ENCODE assay signal across 9 cellular contexts in the genomic region with DNA sequence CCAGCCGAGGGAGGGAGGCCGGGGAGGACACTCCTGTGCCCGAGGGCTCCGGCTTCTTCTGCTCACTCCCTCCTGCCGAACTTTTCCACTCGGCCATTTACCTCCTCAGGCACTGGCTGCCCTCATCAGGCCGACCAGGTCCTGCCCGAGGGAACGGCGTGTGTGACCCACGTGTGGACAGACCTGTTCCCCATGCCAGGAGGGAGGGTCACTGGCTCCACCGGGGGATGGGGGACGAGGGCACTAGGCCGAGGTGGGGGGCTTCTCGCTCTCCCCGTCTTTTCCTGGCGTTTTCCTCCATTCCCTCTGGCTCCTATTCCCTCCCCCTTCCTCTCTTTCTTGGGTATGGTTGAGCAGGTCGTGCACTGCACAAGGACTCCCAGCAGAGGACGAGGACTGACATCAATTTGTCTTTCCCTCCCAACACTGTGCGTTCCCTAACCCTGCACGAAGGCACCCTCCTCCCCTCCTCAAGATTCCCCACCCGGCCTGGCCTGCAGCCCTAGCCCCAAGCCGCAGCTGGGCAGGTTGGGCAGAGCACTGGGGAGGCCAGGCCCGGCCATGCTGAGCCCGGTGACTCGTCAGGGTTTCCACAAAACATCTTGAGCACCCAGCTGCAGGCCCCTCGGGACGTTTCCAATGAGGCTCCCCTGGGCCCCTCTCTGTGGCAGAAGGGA. TPM values are rescaled to one million over a fixed set of nuclear protein-coding genes. Genes with fewer than 3 reads are reported as not detected.
DNase-seq lines count a peak whose midpoint lies in the region; ATAC-seq, FAIRE-seq and TF ChIP-seq lines count a peak whose summit lies in the region.
"Had no signal": no experiment of that assay in that cellular context is flagged by ENCODE, and none has a peak within 500 bp of the region (broad histone marks: within the 10 kb centered on the region; RNA-seq: fewer than 3 reads in every experiment).

No MANE protein-coding gene starts in this region.

- peak overlapping the region; percentile 63 for H3K27ac Mint-ChIP-seq in activated naive CD8-positive, alpha-beta T cell treated with anti-CD3 and anti-CD28 coated beads, Interleukin-2, amount 10 ng/mL, durations not matched to agents 7 days and 5 days

- H3K4me3 Mint-ChIP-seq in activated naive CD8-positive, alpha-beta T cell treated with anti-CD3 and anti-CD28 coated beads, Interleukin-2, amount 10 ng/mL, durations not matched to agents 7 days and 5 days = peak overlapping the region; percentile 80

- CTCF ChIA-PET in AG04449 (lab: Yijun Ruan, JAX) = no interaction called here

- H3K27me3 Mint-ChIP-seq in activated naive CD8-positive, alpha-beta T cell treated with anti-CD3 and anti-CD28 coated beads, Interleukin-2, amount 10 ng/mL, durations not matched to agents 7 days and 5 days = peaks cover 24% of the 10 kb centered on the region

- H3K36me3 Mint-ChIP-seq in activated naive CD8-positive, alpha-beta T cell treated with anti-CD3 and anti-CD28 coated beads, Interleukin-2, amount 10 ng/mL, durations not matched to agents 7 days and 5 days = peaks cover 2% of the 10 kb centered on the region

- no peaks in the 10 kb centered on the region for H3K9me3 ChIP-seq in MG63

- H3K4me1 Mint-ChIP-seq in activated naive CD8-positive, alpha-beta T cell treated with anti-CD3 and anti-CD28 coated beads, Interleukin-2, amount 10 ng/mL, durations not matched to agents 7 days and 5 days = peaks cover 25% of the 10 kb centered on the region

- TF ChIP-seq POLR2A in lower leg skin (IDR thresholded peaks at IDR 0.05) = no peak

- ATAC-seq in activated naive CD8-positive, alpha-beta T cell treated with anti-CD3 and anti-CD28 coated beads, Interleukin-2, amount 10 ng/mL, durations not matched to agents 7 days and 5 days (ENCODE audit: low read depth) = no peak

- H3K27me3 ChIP-seq in MG63 = no peaks in the 10 kb centered on the region

- DNase-seq in AG04449 (ENCODE audit: low read depth, low spot score) (no peak), GM19239 (ENCODE audit: insufficient read length, low spot score) (no peak), lower leg skin (ENCODE audit: low spot score in 2 of 2) (peak in 1 of 2 donors; percentile 88), NCI-H1048 (lab: John Stamatoyannopoulos, UW) (no peak), KBM-7 (no peak), MG63 (no peak), NCI-H2081 treated with DMSO at 0.1 percent for 48 hours (lab: John Stamatoyannopoulos, UW) (no peak)
- no peak for DNase-seq in activated naive CD8-positive, alpha-beta T cell treated with anti-CD3 and anti-CD28 coated beads, Interleukin-2, amount 10 ng/mL, durations not matched to agents 7 days and 5 days
- DNase-seq: NCI-H1092 treated with DMSO at 0.1 percent for 48 hours had no signal

- peak; percentile 72 for FAIRE-seq in GM19239 (lab: Jason Lieb, UNC)

- no peaks in the 10 kb centered on the region for H3K9me3 Mint-ChIP-seq in activated naive CD8-positive, alpha-beta T cell treated with anti-CD3 and anti-CD28 coated beads, Interleukin-2, amount 10 ng/mL, durations not matched to agents 7 days and 5 days

- TF ChIP-seq CTCF in AG04449 (IDR thresholded peaks at IDR 0.05; ENCODE audit: insufficient read depth, low read length, missing control alignments) (peak; percentile 16), lower leg skin (IDR thresholded peaks at IDR 0.05) (no peak)

- intact Hi-C loops in lower leg skin (cut with DNase I; ENCODE audit: low total_unique reads) = no loop called here

- in situ Hi-C loops in KBM-7 (cut with MboI; ENCODE audit: low pct_unique_long_range_greater_than_20kb, low sequenced_read_pairs) = no loop called here

- POLR2A ChIA-PET in AG04449 (lab: Yijun Ruan, JAX) = interaction anchor here (0.5 kb wide), 1 partner anchor 65 kb away, joined by 4 read pairs; no protein-coding TSS in a partner anchor
- POLR2A ChIA-PET in activated naive CD8-positive, alpha-beta T cell treated with anti-CD3 and anti-CD28 coated beads, Interleukin-2, amount 10 ng/mL, durations not matched to agents 7 days and 5 days (lab: Charles Lee) = no interaction called here

- no peaks in the 10 kb centered on the region for H3K36me3 ChIP-seq in MG63

- WGBS in lower leg skin, 2 donors = 31 to 33% methylated on average over 26 to 28 of the region's 28 CpGs

- peak overlapping the region; percentile 26 for H3K4me3 ChIP-seq in AG04449 (ENCODE audit: low read depth, low read length)
- peak overlapping the region; percentile 19 for H3K4me3 ChIP-seq in lower leg skin (ENCODE audit: low read depth, poor library complexity, severe bottlenecking)
- H3K4me3 ChIP-seq in MG63 = no peak overlapping the region

RNA-seq across cellular contexts. Expression of a gene that starts 3.2 kb away (rescaled TPM):
- total RNA-seq in activated naive CD8-positive, alpha-beta T cell treated with anti-CD3 and anti-CD28 coated beads, Interleukin-2, amount 10 ng/mL, durations not matched to agents 7 days and 5 days = under 1 TPM in 1 of 2 experiments, not detected in 1; 0.68 TPM
- under 1 TPM in 1 of 4 donors, not detected in 3; 0.91 TPM for total RNA-seq in lower leg skin
- total RNA-seq in MG63 (2014; rRNA removed; shearing (Covaris generic); ENCODE audit: low replicate concordance) = not detected in 2 replicates

RNA-seq across cellular contexts. Expression of a gene that starts 15.7 kb away (rescaled TPM):
- 100 to 1,000 TPM; 505 to 513 TPM for total RNA-seq in activated naive CD8-positive, alpha-beta T cell treated with anti-CD3 and anti-CD28 coated beads, Interleukin-2, amount 10 ng/mL, durations not matched to agents 7 days and 5 days
- total RNA-seq in lower leg skin = 10 to 100 TPM; 30.5 to 93.2 (median 44.7) TPM
- total RNA-seq in MG63 (2014; rRNA removed; shearing (Covaris generic); ENCODE audit: low replicate concordance) = 10.7 and 21.2 TPM in 2 replicates

RNA-seq across cellular contexts. Expression of a gene that starts 27.8 kb away (rescaled TPM):
- total RNA-seq in activated naive CD8-positive, alpha-beta T cell treated with anti-CD3 and anti-CD28 coated beads, Interleukin-2, amount 10 ng/mL, durations not matched to agents 7 days and 5 days = 10 to 100 TPM; 80.7 to 84.2 TPM
- 10 to 100 TPM; 40.2 to 93.5 (median 67.1) TPM for total RNA-seq in lower leg skin
- 16.8 and 25.7 TPM in 2 replicates for total RNA-seq in MG63 (2014; rRNA removed; shearing (Covaris generic); ENCODE audit: low replicate concordance)

RNA-seq across cellular contexts. Expression of a gene that starts 51.2 kb away (rescaled TPM):
- 10 to 100 TPM; 14.4 to 15.0 TPM for total RNA-seq in activated naive CD8-positive, alpha-beta T cell treated with anti-CD3 and anti-CD28 coated beads, Interleukin-2, amount 10 ng/mL, durations not matched to agents 7 days and 5 days
- total RNA-seq in lower leg skin = under 1 TPM; 0.17 to 0.81 (median 0.29) TPM
- total RNA-seq in MG63 (2014; rRNA removed; shearing (Covaris generic); ENCODE audit: low replicate concordance) = not detected in 2 replicates

Comparison
In these comparisons a context has a peak if more than half of its experiments do, and no peak if none do; other contexts are left out.
1. RNA of a gene that starts 15.7 kb away (total RNA-seq): 505 to 513 TPM in activated naive CD8-positive, alpha-beta T cell treated with anti-CD3 and anti-CD28 coated beads, Interleukin-2, amount 10 ng/mL, durations not matched to agents 7 days and 5 days; 30.5 to 93.2 TPM in lower leg skin and 10.7 to 21.2 TPM in MG63; every median in the first group is over 4 times any median in the second.